In genomic region chr18:76383636-76384035, GRCh38 we compare ENCODE assay signal across 25 cellular contexts.
"Had no signal": no experiment of that assay in that cellular context is flagged by ENCODE, and none has a peak within 500 bp of the region (broad histone marks: within the 10 kb centered on the region; RNA-seq: fewer than 3 reads in every experiment).

No MANE protein-coding gene starts in this region.

- H3K4me2 ChIP-seq: smooth muscle cell had no signal

- ATAC-seq: activated CD4-positive, alpha-beta T cell treated with anti-CD3 and anti-CD28 coated beads for 36 hours; activated T-cell treated with anti-CD3 and anti-CD28 coated beads, Interleukin-2, amount 50 U/mL, for 72 hours; upper lobe of right lung had no signal

- DNase-seq: activated CD4-positive, alpha-beta T cell treated with anti-CD3 and anti-CD28 coated beads, Interleukin-2, amount 50 U/mL, for 4 hours; activated effector memory CD4-positive, alpha-beta T cell treated with Interleukin-2 at 50 U/mL for 16 hours; activated naive CD4-positive, alpha-beta T cell treated with Interleukin-2 at 50 U/mL for 16 hours; activated T-cell treated with anti-CD3 and anti-CD28 coated beads for 4 hours; activated T-cell treated with anti-CD3 and anti-CD28 coated beads, Interleukin-2, amount 50 U/mL, for 72 hours; cerebellar nuclear complex; colonic mucosa; effector memory CD4-positive, alpha-beta T cell; left ventricle myocardium inferior; mesendoderm; stimulated activated CD4-positive, alpha-beta T cell treated with anti-CD3 and anti-CD28 coated beads, Interleukin-1b, Interleukin-23, amount 100 ng/mL, for 48 hours; T-helper 2 cell; upper lobe of right lung had no signal

- H3K4me3 ChIP-seq: ascending aorta, cardiac muscle cell, colonic mucosa, dorsolateral prefrontal cortex, left ventricle myocardium inferior, lung, smooth muscle cell, tibial artery, upper lobe of right lung had no signal

- H3K4me1 ChIP-seq: ascending aorta, colonic mucosa, upper lobe of right lung had no signal

- H3K27ac ChIP-seq: ascending aorta, cardiac muscle cell, colonic mucosa, dorsolateral prefrontal cortex, left ventricle myocardium inferior, neutrophil, tibial artery, upper lobe of right lung had no signal

- H3K27me3 Mint-ChIP-seq: activated CD4-positive, alpha-beta T cell treated with anti-CD3 and anti-CD28 coated beads for 36 hours; activated naive CD8-positive, alpha-beta T cell; brain had no signal

- H3K9me3 ChIP-seq: ascending aorta, colonic mucosa, left ventricle myocardium inferior, neutrophil, upper lobe of right lung had no signal

- H3K4me3 Mint-ChIP-seq: activated CD4-positive, alpha-beta T cell treated with anti-CD3 and anti-CD28 coated beads for 36 hours; activated naive CD8-positive, alpha-beta T cell; activated T-cell treated with anti-CD3 and anti-CD28 coated beads, Interleukin-2, amount 50 U/mL, for 72 hours; brain; nephron; stimulated activated naive CD8-positive, alpha-beta T cell treated with anti-CD3 and anti-CD28 coated beads, Interleukin-15, amount 100 ng/mL, for 72 hours had no signal

- H3K27me3 ChIP-seq: ascending aorta, cardiac muscle cell, colonic mucosa, dorsolateral prefrontal cortex, neutrophil, tibial artery, upper lobe of right lung had no signal

- H3K9me3 Mint-ChIP-seq: activated T-cell treated with anti-CD3 and anti-CD28 coated beads, Interleukin-2, amount 50 U/mL, for 72 hours; nephron; stimulated activated naive CD8-positive, alpha-beta T cell treated with anti-CD3 and anti-CD28 coated beads, Interleukin-15, amount 100 ng/mL, for 72 hours had no signal

- H3K27ac Mint-ChIP-seq: activated CD4-positive, alpha-beta T cell treated with anti-CD3 and anti-CD28 coated beads for 36 hours; activated naive CD8-positive, alpha-beta T cell; activated T-cell treated with anti-CD3 and anti-CD28 coated beads, Interleukin-2, amount 50 U/mL, for 72 hours; nephron had no signal
